1 cellular context compared by ENCODE assay signal in genomic region chr6:79399499-79399898, GRCh38.
TF ChIP-seq lines count a peak whose summit lies in the region.

No MANE protein-coding gene starts in this region.

TF ChIP-seq in HepG2, 621 proteins besides CTCF, POLR2A, EP300 and RAD21 (continued from another document and continues in another):
- TF ChIP-seq, protein P1, sequence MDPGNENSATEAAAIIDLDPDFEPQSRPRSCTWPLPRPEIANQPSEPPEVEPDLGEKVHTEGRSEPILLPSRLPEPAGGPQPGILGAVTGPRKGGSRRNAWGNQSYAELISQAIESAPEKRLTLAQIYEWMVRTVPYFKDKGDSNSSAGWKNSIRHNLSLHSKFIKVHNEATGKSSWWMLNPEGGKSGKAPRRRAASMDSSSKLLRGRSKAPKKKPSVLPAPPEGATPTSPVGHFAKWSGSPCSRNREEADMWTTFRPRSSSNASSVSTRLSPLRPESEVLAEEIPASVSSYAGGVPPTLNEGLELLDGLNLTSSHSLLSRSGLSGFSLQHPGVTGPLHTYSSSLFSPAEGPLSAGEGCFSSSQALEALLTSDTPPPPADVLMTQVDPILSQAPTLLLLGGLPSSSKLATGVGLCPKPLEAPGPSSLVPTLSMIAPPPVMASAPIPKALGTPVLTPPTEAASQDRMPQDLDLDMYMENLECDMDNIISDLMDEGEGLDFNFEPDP (CRISPR knock-in tag; conservative IDR thresholded peaks at IDR 0.05), result no peak
- TF ChIP-seq ZNF615 (CRISPR knock-in tag; IDR thresholded peaks at IDR 0.05; ENCODE audit: borderline replicate concordance) (no peak), ZKSCAN1 (IDR thresholded peaks at IDR 0.05; ENCODE audit: low read length) (no peak), CENPT (CRISPR knock-in tag; IDR thresholded peaks at IDR 0.05; ENCODE audit: low read depth) (no peak), CBX2 (IDR thresholded peaks at IDR 0.05; ENCODE audit: low read depth, low read length) (no peak), CBX2 (CRISPR knock-in tag; IDR thresholded peaks at IDR 0.05; ENCODE audit: low read depth) (no peak), ZNF678 (CRISPR knock-in tag; IDR thresholded peaks at IDR 0.05) (no peak), ZNF563 (CRISPR knock-in tag; IDR thresholded peaks at IDR 0.05) (no peak), TMF1 (CRISPR knock-in tag; IDR thresholded peaks at IDR 0.05; ENCODE audit: low read depth) (no peak), HCFC1 (IDR thresholded peaks at IDR 0.05; ENCODE audit: low read depth, low read length) (no peak), MED8 (CRISPR knock-in tag; IDR thresholded peaks at IDR 0.05; ENCODE audit: insufficient replicate concordance) (no peak), HMGA1 (CRISPR knock-in tag; conservative IDR thresholded peaks at IDR 0.05) (no peak), MLLT10 (CRISPR knock-in tag; IDR thresholded peaks at IDR 0.05) (no peak), ETV6 (CRISPR knock-in tag; conservative IDR thresholded peaks at IDR 0.05) (no peak), ZNF530 (CRISPR knock-in tag; IDR thresholded peaks at IDR 0.05; ENCODE audit: low read depth) (no peak), ATF2 (CRISPR knock-in tag; IDR thresholded peaks at IDR 0.05) (peak; percentile 58; the same call in 1 of the 2 replicates), NFIC (IDR thresholded peaks at IDR 0.05; ENCODE audit: low read length) (no peak), POLR2AphosphoS5 (IDR thresholded peaks at IDR 0.05; ENCODE audit: low read depth, low read length) (no peak), ZNF546 (CRISPR knock-in tag; conservative IDR thresholded peaks at IDR 0.05) (no peak), E2F1 (CRISPR knock-in tag; IDR thresholded peaks at IDR 0.05) (no peak), ZNF207 (IDR thresholded peaks at IDR 0.05; ENCODE audit: borderline replicate concordance) (no peak), MIER3 (CRISPR knock-in tag; IDR thresholded peaks at IDR 0.05; ENCODE audit: borderline replicate concordance) (no peak), ZNF407 (CRISPR knock-in tag; IDR thresholded peaks at IDR 0.05; ENCODE audit: not compliant biosample characterization) (no peak), ZNF460 (CRISPR knock-in tag; IDR thresholded peaks at IDR 0.05; ENCODE audit: borderline replicate concordance) (no peak), PCBP1 (IDR thresholded peaks at IDR 0.05; ENCODE audit: borderline replicate concordance, low read depth, low read length) (no peak), SP140L (CRISPR knock-in tag; IDR thresholded peaks at IDR 0.05; ENCODE audit: borderline replicate concordance) (no peak), SMAD1 (CRISPR knock-in tag; IDR thresholded peaks at IDR 0.05; ENCODE audit: borderline replicate concordance, low read depth) (no peak), ZNF326 (CRISPR knock-in tag; IDR thresholded peaks at IDR 0.05; ENCODE audit: borderline replicate concordance) (no peak), MEF2D (CRISPR knock-in tag; IDR thresholded peaks at IDR 0.05) (no peak), YEATS2 (CRISPR knock-in tag; IDR thresholded peaks at IDR 0.05; ENCODE audit: borderline replicate concordance) (no peak), ZMAT3 (CRISPR knock-in tag; conservative IDR thresholded peaks at IDR 0.05) (no peak), CCAR2 (optimal IDR thresholded peaks at IDR 0.05; ENCODE audit: low read depth, low read length) (no peak), ZNF335 (CRISPR knock-in tag; IDR thresholded peaks at IDR 0.05) (no peak), CEBPG (CRISPR knock-in tag; IDR thresholded peaks at IDR 0.05) (peak; percentile 77), ZNF34 (CRISPR knock-in tag; IDR thresholded peaks at IDR 0.05; ENCODE audit: borderline replicate concordance) (no peak), EZH2 (conservative IDR thresholded peaks at IDR 0.05; ENCODE audit: low read depth, low read length) (no peak), ZNF276 (CRISPR knock-in tag; IDR thresholded peaks at IDR 0.05; ENCODE audit: low read depth) (no peak), MLXIP (CRISPR knock-in tag; IDR thresholded peaks at IDR 0.05; ENCODE audit: borderline replicate concordance) (no peak)
- TF ChIP-seq, protein P2, sequence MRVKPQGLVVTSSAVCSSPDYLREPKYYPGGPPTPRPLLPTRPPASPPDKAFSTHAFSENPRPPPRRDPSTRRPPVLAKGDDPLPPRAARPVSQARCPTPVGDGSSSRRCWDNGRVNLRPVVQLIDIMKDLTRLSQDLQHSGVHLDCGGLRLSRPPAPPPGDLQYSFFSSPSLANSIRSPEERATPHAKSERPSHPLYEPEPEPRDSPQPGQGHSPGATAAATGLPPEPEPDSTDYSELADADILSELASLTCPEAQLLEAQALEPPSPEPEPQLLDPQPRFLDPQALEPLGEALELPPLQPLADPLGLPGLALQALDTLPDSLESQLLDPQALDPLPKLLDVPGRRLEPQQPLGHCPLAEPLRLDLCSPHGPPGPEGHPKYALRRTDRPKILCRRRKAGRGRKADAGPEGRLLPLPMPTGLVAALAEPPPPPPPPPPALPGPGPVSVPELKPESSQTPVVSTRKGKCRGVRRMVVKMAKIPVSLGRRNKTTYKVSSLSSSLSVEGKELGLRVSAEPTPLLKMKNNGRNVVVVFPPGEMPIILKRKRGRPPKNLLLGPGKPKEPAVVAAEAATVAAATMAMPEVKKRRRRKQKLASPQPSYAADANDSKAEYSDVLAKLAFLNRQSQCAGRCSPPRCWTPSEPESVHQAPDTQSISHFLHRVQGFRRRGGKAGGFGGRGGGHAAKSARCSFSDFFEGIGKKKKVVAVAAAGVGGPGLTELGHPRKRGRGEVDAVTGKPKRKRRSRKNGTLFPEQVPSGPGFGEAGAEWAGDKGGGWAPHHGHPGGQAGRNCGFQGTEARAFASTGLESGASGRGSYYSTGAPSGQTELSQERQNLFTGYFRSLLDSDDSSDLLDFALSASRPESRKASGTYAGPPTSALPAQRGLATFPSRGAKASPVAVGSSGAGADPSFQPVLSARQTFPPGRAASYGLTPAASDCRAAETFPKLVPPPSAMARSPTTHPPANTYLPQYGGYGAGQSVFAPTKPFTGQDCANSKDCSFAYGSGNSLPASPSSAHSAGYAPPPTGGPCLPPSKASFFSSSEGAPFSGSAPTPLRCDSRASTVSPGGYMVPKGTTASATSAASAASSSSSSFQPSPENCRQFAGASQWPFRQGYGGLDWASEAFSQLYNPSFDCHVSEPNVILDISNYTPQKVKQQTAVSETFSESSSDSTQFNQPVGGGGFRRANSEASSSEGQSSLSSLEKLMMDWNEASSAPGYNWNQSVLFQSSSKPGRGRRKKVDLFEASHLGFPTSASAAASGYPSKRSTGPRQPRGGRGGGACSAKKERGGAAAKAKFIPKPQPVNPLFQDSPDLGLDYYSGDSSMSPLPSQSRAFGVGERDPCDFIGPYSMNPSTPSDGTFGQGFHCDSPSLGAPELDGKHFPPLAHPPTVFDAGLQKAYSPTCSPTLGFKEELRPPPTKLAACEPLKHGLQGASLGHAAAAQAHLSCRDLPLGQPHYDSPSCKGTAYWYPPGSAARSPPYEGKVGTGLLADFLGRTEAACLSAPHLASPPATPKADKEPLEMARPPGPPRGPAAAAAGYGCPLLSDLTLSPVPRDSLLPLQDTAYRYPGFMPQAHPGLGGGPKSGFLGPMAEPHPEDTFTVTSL (CRISPR knock-in tag; IDR thresholded peaks at IDR 0.05; ENCODE audit: borderline replicate concordance), result peak; percentile 51; the same call in 1 of the 2 replicates
